In genomic region chr18:35478520-35479435, GRCh38 we compare ENCODE assay signal across 9 cellular contexts. TPM values are rescaled to one million over a fixed set of nuclear protein-coding genes. Genes with fewer than 3 reads are reported as not detected.
DNase-seq lines count a peak whose midpoint lies in the region; ATAC-seq and TF ChIP-seq lines count a peak whose summit lies in the region.
"Had no signal": no experiment of that assay in that cellular context is flagged by ENCODE, and none has a peak within 500 bp of the region (broad histone marks: within the 10 kb centered on the region; RNA-seq: fewer than 3 reads in every experiment).

No MANE protein-coding gene starts in this region.

- DNase-seq in activated naive CD4-positive, alpha-beta T cell treated with Interleukin-2 at 50 U/mL for 16 hours: peak; percentile 42
- no peak for DNase-seq in activated naive CD4-positive, alpha-beta T cell treated with anti-CD3 and anti-CD28 coated beads, Interleukin-2, amount 10 ng/mL, durations not matched to agents 7 days and 5 days
- peak; percentile 99 for DNase-seq in RKO (ENCODE audit: low spot score)
- DNase-seq in esophagus muscularis mucosa (ENCODE audit: extremely low spot score): no peak
- peak; percentile 98 for DNase-seq in renal cortical epithelial cell (ENCODE audit: low read depth)
- DNase-seq in NCI-H774 (lab: John Stamatoyannopoulos, UW): no peak
- no peak for DNase-seq in GM13976 (ENCODE audit: low spot score)

- no peak overlapping the region for H3K27ac Mint-ChIP-seq in activated naive CD4-positive, alpha-beta T cell treated with anti-CD3 and anti-CD28 coated beads, Interleukin-2, amount 10 ng/mL, durations not matched to agents 7 days and 5 days

- H3K36me3 Mint-ChIP-seq in activated naive CD4-positive, alpha-beta T cell treated with anti-CD3 and anti-CD28 coated beads, Interleukin-2, amount 10 ng/mL, durations not matched to agents 7 days and 5 days: peaks cover 7% of the 10 kb centered on the region

- intact Hi-C loops in esophagus muscularis mucosa (cut with DNase I): no loop called here

- no peaks in the 10 kb centered on the region for H3K4me1 Mint-ChIP-seq in activated naive CD4-positive, alpha-beta T cell treated with anti-CD3 and anti-CD28 coated beads, Interleukin-2, amount 10 ng/mL, durations not matched to agents 7 days and 5 days

- WGBS in esophagus muscularis mucosa: 60% methylated on average over 8 of the region's 8 CpGs

- TF ChIP-seq CTCF in esophagus muscularis mucosa (IDR thresholded peaks at IDR 0.05) (no peak), GM13976 (IDR thresholded peaks at IDR 0.05; ENCODE audit: borderline replicate concordance, control extremely low read depth, extremely low read depth, insufficient read depth, missing control alignments) (no peak)

- no peaks in the 10 kb centered on the region for H3K9me3 Mint-ChIP-seq in activated naive CD4-positive, alpha-beta T cell treated with anti-CD3 and anti-CD28 coated beads, Interleukin-2, amount 10 ng/mL, durations not matched to agents 7 days and 5 days

- H3K27me3 ChIP-seq in esophagus muscularis mucosa: no peaks in the 10 kb centered on the region
- H3K27me3 ChIP-seq: upper lobe of left lung had no signal

- no peak for TF ChIP-seq POLR2A in esophagus muscularis mucosa (IDR thresholded peaks at IDR 0.05; ENCODE audit: low read depth)

- peak overlapping the region; percentile 20 to 68 (median 48) for H3K27ac ChIP-seq in esophagus muscularis mucosa (replicated peaks in 1 of 4)
- H3K27ac ChIP-seq: upper lobe of left lung had no signal

- no peak overlapping the region for H3K4me3 ChIP-seq in esophagus muscularis mucosa
- H3K4me3 ChIP-seq: upper lobe of left lung had no signal

- no peak for TF ChIP-seq EP300 in esophagus muscularis mucosa (IDR thresholded peaks at IDR 0.05)

- H3K27me3 Mint-ChIP-seq in activated naive CD4-positive, alpha-beta T cell treated with anti-CD3 and anti-CD28 coated beads, Interleukin-2, amount 10 ng/mL, durations not matched to agents 7 days and 5 days: no peaks in the 10 kb centered on the region

- H3K9me3 ChIP-seq in esophagus muscularis mucosa: no peaks in the 10 kb centered on the region
- H3K9me3 ChIP-seq: upper lobe of left lung had no signal

- peaks cover 0 to 6% (median 0%) of the 10 kb centered on the region in 4 donors for H3K36me3 ChIP-seq in esophagus muscularis mucosa
- H3K36me3 ChIP-seq: upper lobe of left lung had no signal

- CTCF ChIA-PET in activated naive CD4-positive, alpha-beta T cell treated with anti-CD3 and anti-CD28 coated beads, Interleukin-2, amount 10 ng/mL, durations not matched to agents 7 days and 5 days (lab: Charles Lee): interaction anchor here (0.6 to 0.8 kb wide), 2 partner anchors 14 to 31 kb away, joined by 3 read pairs; no protein-coding TSS in a partner anchor

- no peak for ATAC-seq in GM19467 (IDR thresholded peaks at IDR 0.05; ENCODE audit: unreplicated experiment)

- in situ Hi-C loops in GM13976 (cut with MboI; ENCODE audit: low sequenced_read_pairs, unreplicated experiment): no loop called here

- H3K4me1 ChIP-seq in esophagus muscularis mucosa: peaks cover 7 to 42% (median 29%) of the 10 kb centered on the region in 4 donors

- no peak overlapping the region for H3K4me3 Mint-ChIP-seq in activated naive CD4-positive, alpha-beta T cell treated with anti-CD3 and anti-CD28 coated beads, Interleukin-2, amount 10 ng/mL, durations not matched to agents 7 days and 5 days

RNA-seq across cellular contexts. Expression of gene INO80C, which starts 19.0 kb away (rescaled TPM):
- total RNA-seq in esophagus muscularis mucosa (10 to 100 TPM in 2 of 4 donors, 1 to 10 TPM in 2; 4.0 to 19.5 (median 8.8) TPM), renal cortical epithelial cell (4.7 and 6.2 TPM in 2 replicates)

Comparison
In these comparisons a context has a peak if more than half of its experiments do, and no peak if none do; other contexts are left out.
1. DNase-seq: peak in activated naive CD4-positive, alpha-beta T cell treated with Interleukin-2 at 50 U/mL for 16 hours (single experiment), RKO (single experiment) and renal cortical epithelial cell (single experiment); none in activated naive CD4-positive, alpha-beta T cell treated with anti-CD3 and anti-CD28 coated beads, Interleukin-2, amount 10 ng/mL, durations not matched to agents 7 days and 5 days (single experiment), esophagus muscularis mucosa (single experiment), NCI-H774 (single experiment) and GM13976 (single experiment).